Comparison of ENCODE assay signal across 8 cellular contexts in genomic region chr5:73215891-73216610, GRCh38. TPM values are rescaled to one million over a fixed set of nuclear protein-coding genes. Genes with fewer than 3 reads are reported as not detected.
DNase-seq lines count a peak whose midpoint lies in the region; ATAC-seq and TF ChIP-seq lines count a peak whose summit lies in the region.

No MANE protein-coding gene starts in this region.

- peak; percentile 75 for ATAC-seq in HG02763 (IDR thresholded peaks at IDR 0.05; ENCODE audit: unreplicated experiment)

- H3K36me3 Mint-ChIP-seq in endothelial cell (ENCODE audit: low read depth, unreplicated experiment) (no peaks in the 10 kb centered on the region), mesothelial cell of epicardium (no peaks in the 10 kb centered on the region)

- no peak overlapping the region for H2AFZ ChIP-seq in Karpas-422 (ENCODE audit: low read length)

- H3K4me1 Mint-ChIP-seq in endothelial cell (ENCODE audit: unreplicated experiment) (no peaks in the 10 kb centered on the region), mesothelial cell of epicardium (peaks cover 9% of the 10 kb centered on the region)

- no peaks in the 10 kb centered on the region for H3K27me3 ChIP-seq in Karpas-422 (ENCODE audit: low read length)

- no peaks in the 10 kb centered on the region for H4K20me1 ChIP-seq in Karpas-422 (ENCODE audit: insufficient read depth, low read depth, low read length)

- H3K9me2 ChIP-seq in Karpas-422 (replicated peaks; ENCODE audit: insufficient read depth, low read length), result no peaks in the 10 kb centered on the region

- DNase-seq in GM10266 (ENCODE audit: extremely low spot score), result peak; percentile 84
- peak; percentile 53 for DNase-seq in NCI-H345 treated with DMSO at 0.1 percent for 48 hours (lab: John Stamatoyannopoulos, UW; ENCODE audit: unreplicated experiment)
- DNase-seq in activated CD8-positive, alpha-beta memory T cell treated with anti-CD3 and anti-CD28 coated beads for 48 hours (ENCODE audit: low read depth in 2 of 3, low spot score in 2 of 3), result peak; percentile 24 to 42 (median 37)
- peak; percentile 84 for DNase-seq in endothelial cell (ENCODE audit: low spot score)
- peak; percentile 58 to 85 for DNase-seq in mesothelial cell of epicardium (ENCODE audit: low spot score in 2 of 2, unreplicated experiment in 2 of 2)
- peak; percentile 12 to 16 for DNase-seq in stimulated activated CD8-positive, alpha-beta memory T cell treated with anti-CD3 and anti-CD28 coated beads, Interleukin-15, amount 100 ng/mL, for 4 hours (ENCODE audit: low read depth in 2 of 2)
- no peak for DNase-seq in Karpas-422

- H3K36me3 ChIP-seq in Karpas-422 (ENCODE audit: insufficient read depth, low read length), result no peaks in the 10 kb centered on the region

- H3K27ac Mint-ChIP-seq in endothelial cell (ENCODE audit: unreplicated experiment) (no peak overlapping the region), mesothelial cell of epicardium (no peak overlapping the region)

- no peak overlapping the region for H3K4me3 Mint-ChIP-seq in endothelial cell (ENCODE audit: unreplicated experiment)
- peak overlapping the region; percentile 58 for H3K4me3 Mint-ChIP-seq in mesothelial cell of epicardium

- H3K9me3 ChIP-seq in Karpas-422 (ENCODE audit: low read length), result no peaks in the 10 kb centered on the region

- no peaks in the 10 kb centered on the region for H3K9me3 Mint-ChIP-seq in endothelial cell (ENCODE audit: unreplicated experiment)
- H3K9me3 Mint-ChIP-seq in mesothelial cell of epicardium, result no peaks in the 10 kb centered on the region

- no peak overlapping the region for H3K9ac ChIP-seq in Karpas-422 (ENCODE audit: low read length)

- no peaks in the 10 kb centered on the region for H3K4me1 ChIP-seq in Karpas-422 (ENCODE audit: low read length)

- no peak overlapping the region for H3K27ac ChIP-seq in Karpas-422 (ENCODE audit: low read length)

- H3K4me2 ChIP-seq in Karpas-422 (ENCODE audit: low read depth, low read length, poor library complexity, severe bottlenecking), result no peak overlapping the region

- H3K27me3 Mint-ChIP-seq in endothelial cell (ENCODE audit: unreplicated experiment), result peaks cover 17% of the 10 kb centered on the region
- H3K27me3 Mint-ChIP-seq in mesothelial cell of epicardium (ENCODE audit: low read depth), result peaks cover 93% of the 10 kb centered on the region

- H3K79me2 ChIP-seq in Karpas-422 (ENCODE audit: low read length), result no peaks in the 10 kb centered on the region

- TF ChIP-seq CTCF in GM10266 (IDR thresholded peaks at IDR 0.05; ENCODE audit: control insufficient read depth, insufficient read depth, low read depth, missing control alignments) (peak; percentile 75), endothelial cell (IDR thresholded peaks at IDR 0.05; ENCODE audit: unreplicated experiment) (peak; percentile 90), mesothelial cell of epicardium (IDR thresholded peaks at IDR 0.05; ENCODE audit: unreplicated experiment) (peak; percentile 89)

- H3K4me3 ChIP-seq in Karpas-422 (ENCODE audit: low read length), result no peak overlapping the region

RNA-seq across cellular contexts. Expression of gene TMEM174, which starts 43.1 kb away (rescaled TPM):
- total RNA-seq in endothelial cell (ENCODE audit: unreplicated experiment), result not detected
- total RNA-seq in mesothelial cell of epicardium, result not detected in 3 replicates
- total RNA-seq in Karpas-422 (2014; rRNA removed; shearing (Covaris generic); ENCODE audit: low replicate concordance), result not detected in 2 replicates
